ENCODE assay signal across 10 cellular contexts in the genomic region with DNA sequence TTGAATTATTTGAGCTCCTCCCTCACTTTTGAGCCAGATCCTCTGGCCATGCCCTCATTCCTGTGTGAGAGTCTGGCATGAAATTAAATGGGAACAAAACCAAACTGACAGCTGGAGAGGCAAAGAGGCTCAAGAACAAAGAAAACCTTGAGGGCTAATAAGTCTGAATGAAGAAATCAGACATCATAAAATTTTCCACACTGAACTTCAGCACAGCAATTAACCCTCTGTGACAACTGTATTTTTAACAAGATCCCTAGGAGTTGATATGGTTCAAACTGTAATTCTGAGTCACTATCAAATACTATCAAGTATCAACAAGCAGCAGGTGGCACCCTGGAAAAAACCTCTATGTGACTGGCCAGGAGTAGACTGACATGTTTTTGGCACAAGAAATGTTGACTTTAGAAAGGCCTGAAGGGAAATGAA.
A peak's percentile ranks its signal among the peaks of the same experiment; 100 is the strongest.
DNase-seq lines count a peak whose midpoint lies in the region; ATAC-seq and TF ChIP-seq lines count a peak whose summit lies in the region.
"Had no signal": no experiment of that assay in that cellular context is flagged by ENCODE, and none has a peak within 500 bp of the region (broad histone marks: within the 10 kb centered on the region; RNA-seq: fewer than 3 reads in every experiment).

No MANE protein-coding gene starts in this region.

- H2BK120ac ChIP-seq in neuronal stem cell (ENCODE audit: low read depth, low read length) = no peak overlapping the region

- no peaks in the 10 kb centered on the region for H3K9me3 Mint-ChIP-seq in activated CD4-positive, alpha-beta T cell treated with anti-CD3 and anti-CD28 coated beads, Interleukin-2, amount 10 ng/mL, durations not matched to agents 24 days and 14 days
- H3K9me3 Mint-ChIP-seq: stimulated activated memory B cell treated with anti-CD40 and anti-IgM and Interleukin-4, amounts not matched to agents 10 μg/mL and 1 μg/mL and 100 μg/mL, for 72 hours had no signal

- ATAC-seq in HG03469 (IDR thresholded peaks at IDR 0.05; ENCODE audit: unreplicated experiment) (no peak), HG02759 (IDR thresholded peaks at IDR 0.05; ENCODE audit: unreplicated experiment) (no peak)
- ATAC-seq: stimulated activated memory B cell treated with anti-CD40 and anti-IgM and Interleukin-4, amounts not matched to agents 10 μg/mL and 1 μg/mL and 100 μg/mL, for 72 hours had no signal

- H3K4me3 ChIP-seq in colonic mucosa (no peak overlapping the region), neuronal stem cell (ENCODE audit: low read length in 2 of 2) (no peak overlapping the region)

- H3K36me3 ChIP-seq in colonic mucosa (no peaks in the 10 kb centered on the region), neuronal stem cell (replicated peaks in 1 of 2; ENCODE audit: control insufficient read depth in 2 of 2, insufficient read depth in 2 of 2, low read length in 2 of 2) (peaks cover 2 to 67% of the 10 kb centered on the region in 2 donors)

- H2BK15ac ChIP-seq in neuronal stem cell (ENCODE audit: low read length) = no peak overlapping the region

- H3K4me1 Mint-ChIP-seq in activated CD4-positive, alpha-beta T cell treated with anti-CD3 and anti-CD28 coated beads, Interleukin-2, amount 10 ng/mL, durations not matched to agents 24 days and 14 days = peaks cover 26% of the 10 kb centered on the region

- H3K79me1 ChIP-seq in neuronal stem cell (ENCODE audit: low read depth, low read length) = no peaks in the 10 kb centered on the region

- no peak overlapping the region for H4K8ac ChIP-seq in neuronal stem cell (ENCODE audit: low read depth, low read length)

- peak overlapping the region; percentile 5 for H3K27ac ChIP-seq in colonic mucosa
- H3K27ac ChIP-seq in neuronal stem cell (replicated peaks; ENCODE audit: low read length) = no peak overlapping the region

- H3K4me1 ChIP-seq in colonic mucosa (no peaks in the 10 kb centered on the region), neuronal stem cell (ENCODE audit: control insufficient read depth in 2 of 2, insufficient read depth in 1 of 2, low read depth in 1 of 2, low read length in 2 of 2) (peaks cover 0 to 12% of the 10 kb centered on the region in 2 donors)

- H4K91ac ChIP-seq in neuronal stem cell (ENCODE audit: low read depth, low read length, poor library complexity) = no peak overlapping the region

- no peak overlapping the region for H3K9ac ChIP-seq in colonic mucosa (ENCODE audit: low read depth in 2 of 2, low read length in 2 of 2)
- H3K9ac ChIP-seq in neuronal stem cell (ENCODE audit: low read depth, low read length, poor library complexity) = no peak overlapping the region

- DNase-seq in DMS 273 (lab: John Stamatoyannopoulos, UW; ENCODE audit: unreplicated experiment) (peak; percentile 94), NCI-H2171 (lab: John Stamatoyannopoulos, UW) (peak; percentile 45), colonic mucosa (peak; percentile 49), myocyte (ENCODE audit: low read depth) (peak; percentile 97), neuronal stem cell (ENCODE audit: low spot score) (no peak)
- no peak for DNase-seq in activated CD4-positive, alpha-beta T cell treated with anti-CD3 and anti-CD28 coated beads, Interleukin-2, amount 10 ng/mL, durations not matched to agents 24 days and 14 days
- DNase-seq: activated CD4-positive, alpha-beta T cell treated with anti-CD3 and anti-CD28 coated beads for 48 hours had no signal

- H3K14ac ChIP-seq in neuronal stem cell (ENCODE audit: low read length) = no peak overlapping the region

- peaks cover 37% of the 10 kb centered on the region for H3K36me3 Mint-ChIP-seq in activated CD4-positive, alpha-beta T cell treated with anti-CD3 and anti-CD28 coated beads, Interleukin-2, amount 10 ng/mL, durations not matched to agents 24 days and 14 days (ENCODE audit: low read depth)

- H3K4me2 ChIP-seq in neuronal stem cell (ENCODE audit: insufficient read depth, low read length, poor library complexity, severe bottlenecking) = no peak overlapping the region

- no peaks in the 10 kb centered on the region for H3K27me3 Mint-ChIP-seq in activated CD4-positive, alpha-beta T cell treated with anti-CD3 and anti-CD28 coated beads, Interleukin-2, amount 10 ng/mL, durations not matched to agents 24 days and 14 days
- H3K27me3 Mint-ChIP-seq: stimulated activated memory B cell treated with anti-CD40 and anti-IgM and Interleukin-4, amounts not matched to agents 10 μg/mL and 1 μg/mL and 100 μg/mL, for 72 hours had no signal

- no peak overlapping the region for H3K23ac ChIP-seq in neuronal stem cell (ENCODE audit: low read depth, low read length, poor library complexity)

- no peak for TF ChIP-seq CTCF in colonic mucosa (IDR thresholded peaks at IDR 0.05)

- no peak overlapping the region for H2BK12ac ChIP-seq in neuronal stem cell (ENCODE audit: low read length)

- H3K9me3 ChIP-seq in colonic mucosa (no peaks in the 10 kb centered on the region), neuronal stem cell (replicated peaks in 1 of 2; ENCODE audit: control insufficient read depth in 2 of 2, insufficient read depth in 1 of 2, low read depth in 1 of 2, low read length in 2 of 2) (no peaks in the 10 kb centered on the region)

- H3K18ac ChIP-seq in neuronal stem cell (ENCODE audit: low read length) = no peak overlapping the region

- no peak overlapping the region for H3K27ac Mint-ChIP-seq in activated CD4-positive, alpha-beta T cell treated with anti-CD3 and anti-CD28 coated beads, Interleukin-2, amount 10 ng/mL, durations not matched to agents 24 days and 14 days
- H3K27ac Mint-ChIP-seq: stimulated activated memory B cell treated with anti-CD40 and anti-IgM and Interleukin-4, amounts not matched to agents 10 μg/mL and 1 μg/mL and 100 μg/mL, for 72 hours had no signal

- H2BK5ac ChIP-seq in neuronal stem cell (ENCODE audit: low read length) = no peak overlapping the region

- no peaks in the 10 kb centered on the region for H3K27me3 ChIP-seq in colonic mucosa
- no peaks in the 10 kb centered on the region for H3K27me3 ChIP-seq in neuronal stem cell (ENCODE audit: control insufficient read depth in 3 of 3, insufficient read depth in 3 of 3, low read depth in 1 of 3, low read length in 3 of 3)

- no peak overlapping the region for H2AFZ ChIP-seq in neuronal stem cell (ENCODE audit: low read length)

- H2AK5ac ChIP-seq in neuronal stem cell (ENCODE audit: low read depth, low read length) = no peak overlapping the region

- H3K4ac ChIP-seq in neuronal stem cell (ENCODE audit: low read length) = no peak overlapping the region

- H3K4me3 Mint-ChIP-seq in activated CD4-positive, alpha-beta T cell treated with anti-CD3 and anti-CD28 coated beads, Interleukin-2, amount 10 ng/mL, durations not matched to agents 24 days and 14 days = no peak overlapping the region
- H3K4me3 Mint-ChIP-seq: stimulated activated memory B cell treated with anti-CD40 and anti-IgM and Interleukin-4, amounts not matched to agents 10 μg/mL and 1 μg/mL and 100 μg/mL, for 72 hours had no signal

- intact Hi-C loops in colonic mucosa (cut with DNase I) = no loop called here
- intact Hi-C loops in activated CD4-positive, alpha-beta T cell treated with anti-CD3 and anti-CD28 coated beads, Interleukin-2, amount 10 ng/mL, durations not matched to agents 24 days and 14 days (cut with micrococcal nuclease) = no loop called here

Comparison
In these comparisons a context has a peak if more than half of its experiments do, and no peak if none do; other contexts are left out.
1. DNase-seq: peak in DMS 273 (single experiment), NCI-H2171 (single experiment), colonic mucosa (single experiment) and myocyte (single experiment); none in neuronal stem cell (single experiment) and activated CD4-positive, alpha-beta T cell treated with anti-CD3 and anti-CD28 coated beads, Interleukin-2, amount 10 ng/mL, durations not matched to agents 24 days and 14 days (single experiment).